Comparison of ENCODE assay signal across 1 cellular context in the genomic region with DNA sequence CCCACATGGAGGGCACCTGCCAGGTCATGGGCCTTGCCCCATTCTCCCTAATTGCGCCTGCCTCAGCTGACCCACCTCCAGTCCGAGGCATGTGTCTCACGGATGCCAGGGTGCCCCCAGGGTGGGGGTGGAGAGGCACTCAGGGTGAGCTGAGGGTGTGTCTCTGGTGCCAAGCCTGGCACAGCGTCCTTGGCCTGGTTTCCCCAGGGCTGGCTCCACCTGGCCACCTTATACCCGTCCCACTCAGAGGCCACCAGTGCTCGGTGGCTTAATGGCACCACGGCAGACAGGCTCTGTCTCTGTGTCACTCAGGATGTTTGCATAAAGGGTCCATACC.
TF ChIP-seq lines count a peak whose summit lies in the region.

No MANE protein-coding gene starts in this region.

TF ChIP-seq in HepG2, 621 proteins besides CTCF, POLR2A, EP300 and RAD21:
- TF ChIP-seq ZBTB20 (CRISPR knock-in tag; IDR thresholded peaks at IDR 0.05; ENCODE audit: borderline replicate concordance, low read depth) (no peak), SSRP1 (CRISPR knock-in tag; IDR thresholded peaks at IDR 0.05) (no peak), ZNF431 (CRISPR knock-in tag; IDR thresholded peaks at IDR 0.05; ENCODE audit: borderline replicate concordance, low read depth) (no peak), ZKSCAN8 (CRISPR knock-in tag; IDR thresholded peaks at IDR 0.05; ENCODE audit: borderline replicate concordance) (no peak), GATAD2A (CRISPR knock-in tag; IDR thresholded peaks at IDR 0.05) (no peak), HDAC1 (CRISPR knock-in tag; IDR thresholded peaks at IDR 0.05) (0 out of 2 replicates have a peak, but pooled peaks have one; percentile 1), ZNF576 (CRISPR knock-in tag; IDR thresholded peaks at IDR 0.05) (no peak), CCDC6 (CRISPR knock-in tag; IDR thresholded peaks at IDR 0.05) (no peak), JUN (CRISPR knock-in tag; IDR thresholded peaks at IDR 0.05) (no peak), TFDP1 (CRISPR knock-in tag; IDR thresholded peaks at IDR 0.05; ENCODE audit: borderline replicate concordance) (no peak), BORCS8-MEF2B (CRISPR knock-in tag; IDR thresholded peaks at IDR 0.05) (no peak), ZNF333 (CRISPR knock-in tag; IDR thresholded peaks at IDR 0.05; ENCODE audit: borderline replicate concordance) (no peak), NR2F6 (IDR thresholded peaks at IDR 0.05) (peak; percentile 0; the same call in 1 of the 2 replicates), NR2F6 (CRISPR knock-in tag; IDR thresholded peaks at IDR 0.05) (no peak), ISX (CRISPR knock-in tag; conservative IDR thresholded peaks at IDR 0.05) (no peak), RBM39 (IDR thresholded peaks at IDR 0.05; ENCODE audit: low read depth, low read length, poor library complexity, severe bottlenecking) (no peak), HNRNPL (IDR thresholded peaks at IDR 0.05; ENCODE audit: low read depth, low read length) (peak; percentile 80; the same call in 1 of the 2 replicates), SMC3 (IDR thresholded peaks at IDR 0.05; ENCODE audit: low read length) (no peak), ZNF768 (CRISPR knock-in tag; IDR thresholded peaks at IDR 0.05) (no peak), PHF20 (CRISPR knock-in tag; IDR thresholded peaks at IDR 0.05) (no peak), HMG20B (CRISPR knock-in tag; conservative IDR thresholded peaks at IDR 0.05) (no peak), NRL (CRISPR knock-in tag; IDR thresholded peaks at IDR 0.05; ENCODE audit: borderline replicate concordance) (peak; percentile 44; the same call in 1 of the 2 replicates), ZNF687 (CRISPR knock-in tag; IDR thresholded peaks at IDR 0.05) (no peak; the same call in 1 of the 2 replicates), NBN (conservative IDR thresholded peaks at IDR 0.05) (no peak), ZFP41 (CRISPR knock-in tag; IDR thresholded peaks at IDR 0.05; ENCODE audit: borderline replicate concordance) (no peak), RNF2 (conservative IDR thresholded peaks at IDR 0.05; ENCODE audit: low read depth) (no peak), ZNF263 (CRISPR knock-in tag; IDR thresholded peaks at IDR 0.05) (no peak), ZNF552 (CRISPR knock-in tag; IDR thresholded peaks at IDR 0.05; ENCODE audit: borderline replicate concordance) (no peak), ARNTL (CRISPR knock-in tag; IDR thresholded peaks at IDR 0.05) (no peak), SALL2 (CRISPR knock-in tag; IDR thresholded peaks at IDR 0.05) (no peak)
- TF ChIP-seq, protein P1, sequence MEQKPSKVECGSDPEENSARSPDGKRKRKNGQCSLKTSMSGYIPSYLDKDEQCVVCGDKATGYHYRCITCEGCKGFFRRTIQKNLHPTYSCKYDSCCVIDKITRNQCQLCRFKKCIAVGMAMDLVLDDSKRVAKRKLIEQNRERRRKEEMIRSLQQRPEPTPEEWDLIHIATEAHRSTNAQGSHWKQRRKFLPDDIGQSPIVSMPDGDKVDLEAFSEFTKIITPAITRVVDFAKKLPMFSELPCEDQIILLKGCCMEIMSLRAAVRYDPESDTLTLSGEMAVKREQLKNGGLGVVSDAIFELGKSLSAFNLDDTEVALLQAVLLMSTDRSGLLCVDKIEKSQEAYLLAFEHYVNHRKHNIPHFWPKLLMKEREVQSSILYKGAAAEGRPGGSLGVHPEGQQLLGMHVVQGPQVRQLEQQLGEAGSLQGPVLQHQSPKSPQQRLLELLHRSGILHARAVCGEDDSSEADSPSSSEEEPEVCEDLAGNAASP (CRISPR knock-in tag; IDR thresholded peaks at IDR 0.05; ENCODE audit: borderline replicate concordance): no peak
- TF ChIP-seq, protein P2, sequence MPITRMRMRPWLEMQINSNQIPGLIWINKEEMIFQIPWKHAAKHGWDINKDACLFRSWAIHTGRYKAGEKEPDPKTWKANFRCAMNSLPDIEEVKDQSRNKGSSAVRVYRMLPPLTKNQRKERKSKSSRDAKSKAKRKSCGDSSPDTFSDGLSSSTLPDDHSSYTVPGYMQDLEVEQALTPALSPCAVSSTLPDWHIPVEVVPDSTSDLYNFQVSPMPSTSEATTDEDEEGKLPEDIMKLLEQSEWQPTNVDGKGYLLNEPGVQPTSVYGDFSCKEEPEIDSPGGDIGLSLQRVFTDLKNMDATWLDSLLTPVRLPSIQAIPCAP (CRISPR knock-in tag; IDR thresholded peaks at IDR 0.05; ENCODE audit: low read depth): no peak
- TF ChIP-seq, protein P3, sequence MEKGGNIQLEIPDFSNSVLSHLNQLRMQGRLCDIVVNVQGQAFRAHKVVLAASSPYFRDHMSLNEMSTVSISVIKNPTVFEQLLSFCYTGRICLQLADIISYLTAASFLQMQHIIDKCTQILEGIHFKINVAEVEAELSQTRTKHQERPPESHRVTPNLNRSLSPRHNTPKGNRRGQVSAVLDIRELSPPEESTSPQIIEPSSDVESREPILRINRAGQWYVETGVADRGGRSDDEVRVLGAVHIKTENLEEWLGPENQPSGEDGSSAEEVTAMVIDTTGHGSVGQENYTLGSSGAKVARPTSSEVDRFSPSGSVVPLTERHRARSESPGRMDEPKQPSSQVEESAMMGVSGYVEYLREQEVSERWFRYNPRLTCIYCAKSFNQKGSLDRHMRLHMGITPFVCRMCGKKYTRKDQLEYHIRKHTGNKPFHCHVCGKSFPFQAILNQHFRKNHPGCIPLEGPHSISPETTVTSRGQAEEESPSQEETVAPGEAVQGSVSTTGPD (CRISPR knock-in tag; IDR thresholded peaks at IDR 0.05): no peak
- TF ChIP-seq, protein P4, sequence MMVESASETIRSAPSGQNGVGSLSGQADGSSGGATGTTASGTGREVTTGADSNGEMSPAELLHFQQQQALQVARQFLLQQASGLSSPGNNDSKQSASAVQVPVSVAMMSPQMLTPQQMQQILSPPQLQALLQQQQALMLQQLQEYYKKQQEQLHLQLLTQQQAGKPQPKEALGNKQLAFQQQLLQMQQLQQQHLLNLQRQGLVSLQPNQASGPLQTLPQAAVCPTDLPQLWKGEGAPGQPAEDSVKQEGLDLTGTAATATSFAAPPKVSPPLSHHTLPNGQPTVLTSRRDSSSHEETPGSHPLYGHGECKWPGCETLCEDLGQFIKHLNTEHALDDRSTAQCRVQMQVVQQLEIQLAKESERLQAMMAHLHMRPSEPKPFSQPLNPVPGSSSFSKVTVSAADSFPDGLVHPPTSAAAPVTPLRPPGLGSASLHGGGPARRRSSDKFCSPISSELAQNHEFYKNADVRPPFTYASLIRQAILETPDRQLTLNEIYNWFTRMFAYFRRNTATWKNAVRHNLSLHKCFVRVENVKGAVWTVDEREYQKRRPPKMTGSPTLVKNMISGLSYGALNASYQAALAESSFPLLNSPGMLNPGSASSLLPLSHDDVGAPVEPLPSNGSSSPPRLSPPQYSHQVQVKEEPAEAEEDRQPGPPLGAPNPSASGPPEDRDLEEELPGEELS (CRISPR knock-in tag; IDR thresholded peaks at IDR 0.05): no peak
